In the genomic region with DNA sequence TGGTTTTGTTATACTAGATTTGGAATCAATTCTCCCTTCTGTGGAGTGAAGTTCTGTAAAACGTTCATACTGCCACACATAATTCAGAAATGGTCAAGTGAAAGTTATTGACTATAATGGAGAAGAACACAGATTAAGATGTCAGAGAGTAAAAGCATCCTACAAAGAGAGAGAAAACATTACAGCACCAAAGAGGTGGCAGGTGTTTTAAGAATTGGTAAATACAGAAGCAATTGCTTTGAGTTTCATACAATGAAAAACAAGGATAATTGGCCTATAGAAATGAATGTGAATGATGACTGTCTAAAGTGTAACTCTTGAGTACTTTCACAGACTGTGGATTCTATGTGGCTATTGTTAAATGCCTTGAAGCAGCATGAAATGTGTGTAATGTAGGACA, we compare ENCODE assay signal across 21 cellular contexts.
DNase-seq lines count a peak whose midpoint lies in the region; ATAC-seq, FAIRE-seq and TF ChIP-seq lines count a peak whose summit lies in the region.
"Had no signal": no experiment of that assay in that cellular context is flagged by ENCODE, and none has a peak within 500 bp of the region (broad histone marks: within the 10 kb centered on the region; RNA-seq: fewer than 3 reads in every experiment).

No MANE protein-coding gene starts in this region.

- H3K9me2 ChIP-seq in neural cell (ENCODE audit: insufficient read depth, low read length) = no peaks in the 10 kb centered on the region

- peaks cover 4% of the 10 kb centered on the region for H3K79me2 ChIP-seq in neural cell (replicated peaks; ENCODE audit: insufficient read depth, low read length)

- FAIRE-seq in pancreas (lab: Jason Lieb, UNC) = no peak
- FAIRE-seq: G401.6, GM12892, H1 had no signal

- in situ Hi-C loops in KBM-7 (cut with MboI; ENCODE audit: low pct_unique_long_range_greater_than_20kb, low sequenced_read_pairs) = no loop called here

- H3K4me3 ChIP-seq in neural cell (ENCODE audit: low read length) = no peak overlapping the region
- H3K4me3 ChIP-seq in pancreas = no peak overlapping the region
- H3K4me3 ChIP-seq: BLaER1 had no signal

- DNase-seq in NCI-H2227 (lab: John Stamatoyannopoulos, UW; ENCODE audit: unreplicated experiment) = peak; percentile 17
- no peak for DNase-seq in NCI-H2227 treated with DMSO at 0.1 percent for 48 hours (lab: John Stamatoyannopoulos, UW)
- DNase-seq in NCI-H1930 (lab: John Stamatoyannopoulos, UW) = peak; percentile 23 to 47
- peak; percentile 68 for DNase-seq in NCI-H748 (lab: John Stamatoyannopoulos, UW; ENCODE audit: unreplicated experiment)
- DNase-seq in pancreas = no peak
- DNase-seq in KBM-7 = no peak
- DNase-seq: Caco-2; CD4-positive, CD25-positive, alpha-beta regulatory T cell; CD8-positive, alpha-beta T cell; DMS153; DND-41; H7; HCEC 1CT had no signal

- no peaks in the 10 kb centered on the region for H4K20me1 ChIP-seq in neural cell (ENCODE audit: insufficient read depth)
- H4K20me1 ChIP-seq: BLaER1 had no signal

- no peak overlapping the region for H3K4me2 ChIP-seq in neural cell (ENCODE audit: low read length)
- H3K4me2 ChIP-seq: BLaER1 had no signal

- no peaks in the 10 kb centered on the region for H3F3A ChIP-seq in neural cell (ENCODE audit: insufficient read depth, low read length, poor library complexity, severe bottlenecking)

- H3K36me3 ChIP-seq in neural cell (ENCODE audit: insufficient read depth, low read length) = no peaks in the 10 kb centered on the region
- H3K36me3 ChIP-seq in pancreas = no peaks in the 10 kb centered on the region
- H3K36me3 ChIP-seq: BLaER1 had no signal

- H2AFZ ChIP-seq in neural cell (ENCODE audit: low read depth, low read length) = no peak overlapping the region

- TF ChIP-seq RAD21 in neural cell (conservative IDR thresholded peaks at IDR 0.05) = no peak

- TF ChIP-seq EP300 in neural cell (conservative IDR thresholded peaks at IDR 0.05; ENCODE audit: poor library complexity, severe bottlenecking) = peak; percentile 91

- no peaks in the 10 kb centered on the region for H3K9me3 ChIP-seq in neural cell (ENCODE audit: low read length)
- no peaks in the 10 kb centered on the region for H3K9me3 ChIP-seq in pancreas
- H3K9me3 ChIP-seq: BLaER1, Caco-2 had no signal

- H3K27me3 ChIP-seq in neural cell (ENCODE audit: insufficient read depth, low read depth, low read length) = no peaks in the 10 kb centered on the region
- H3K27me3 ChIP-seq in pancreas = no peaks in the 10 kb centered on the region
- H3K27me3 ChIP-seq: BLaER1 had no signal

- ATAC-seq in HG03521 (IDR thresholded peaks at IDR 0.05; ENCODE audit: unreplicated experiment) = no peak
- ATAC-seq in pancreas = no peak
- ATAC-seq: CD8-positive, alpha-beta T cell had no signal

- no peak overlapping the region for H3K9ac ChIP-seq in neural cell (ENCODE audit: low read length)
- H3K9ac ChIP-seq: BLaER1 had no signal

- no peaks in the 10 kb centered on the region for H3K4me1 ChIP-seq in pancreas
- H3K4me1 ChIP-seq: BLaER1, Caco-2 had no signal

- H3K27ac ChIP-seq in neural cell (ENCODE audit: low read length) = no peak overlapping the region
- H3K27ac ChIP-seq in pancreas = no peak overlapping the region
- H3K27ac ChIP-seq: 22Rv1, BLaER1, C4-2B had no signal

- TF ChIP-seq CTCF in neural cell (IDR thresholded peaks at IDR 0.05; ENCODE audit: poor library complexity, severe bottlenecking) (no peak), pancreas (IDR thresholded peaks at IDR 0.05) (no peak)

- intact Hi-C loops in pancreas (cut with DNase I) = no loop called here

- WGBS in pancreas, 2 donors = 15 to 24% methylated on average over 1 of the region's 1 CpG

TF ChIP-seq in neural cell, 6 proteins besides CTCF, POLR2A, EP300 and RAD21:
- TF ChIP-seq, protein P1, sequence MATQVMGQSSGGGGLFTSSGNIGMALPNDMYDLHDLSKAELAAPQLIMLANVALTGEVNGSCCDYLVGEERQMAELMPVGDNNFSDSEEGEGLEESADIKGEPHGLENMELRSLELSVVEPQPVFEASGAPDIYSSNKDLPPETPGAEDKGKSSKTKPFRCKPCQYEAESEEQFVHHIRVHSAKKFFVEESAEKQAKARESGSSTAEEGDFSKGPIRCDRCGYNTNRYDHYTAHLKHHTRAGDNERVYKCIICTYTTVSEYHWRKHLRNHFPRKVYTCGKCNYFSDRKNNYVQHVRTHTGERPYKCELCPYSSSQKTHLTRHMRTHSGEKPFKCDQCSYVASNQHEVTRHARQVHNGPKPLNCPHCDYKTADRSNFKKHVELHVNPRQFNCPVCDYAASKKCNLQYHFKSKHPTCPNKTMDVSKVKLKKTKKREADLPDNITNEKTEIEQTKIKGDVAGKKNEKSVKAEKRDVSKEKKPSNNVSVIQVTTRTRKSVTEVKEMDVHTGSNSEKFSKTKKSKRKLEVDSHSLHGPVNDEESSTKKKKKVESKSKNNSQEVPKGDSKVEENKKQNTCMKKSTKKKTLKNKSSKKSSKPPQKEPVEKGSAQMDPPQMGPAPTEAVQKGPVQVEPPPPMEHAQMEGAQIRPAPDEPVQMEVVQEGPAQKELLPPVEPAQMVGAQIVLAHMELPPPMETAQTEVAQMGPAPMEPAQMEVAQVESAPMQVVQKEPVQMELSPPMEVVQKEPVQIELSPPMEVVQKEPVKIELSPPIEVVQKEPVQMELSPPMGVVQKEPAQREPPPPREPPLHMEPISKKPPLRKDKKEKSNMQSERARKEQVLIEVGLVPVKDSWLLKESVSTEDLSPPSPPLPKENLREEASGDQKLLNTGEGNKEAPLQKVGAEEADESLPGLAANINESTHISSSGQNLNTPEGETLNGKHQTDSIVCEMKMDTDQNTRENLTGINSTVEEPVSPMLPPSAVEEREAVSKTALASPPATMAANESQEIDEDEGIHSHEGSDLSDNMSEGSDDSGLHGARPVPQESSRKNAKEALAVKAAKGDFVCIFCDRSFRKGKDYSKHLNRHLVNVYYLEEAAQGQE (IDR thresholded peaks at IDR 0.05; ENCODE audit: borderline replicate concordance) = peak; percentile 29
- TF ChIP-seq TAF1 (IDR thresholded peaks at IDR 0.05; ENCODE audit: low read depth) = no peak
- TF ChIP-seq SMC3 (conservative IDR thresholded peaks at IDR 0.05; ENCODE audit: poor library complexity) = no peak
- TF ChIP-seq POLR2AphosphoS5 (IDR thresholded peaks at IDR 0.05) = peak; percentile 67
- no peak for TF ChIP-seq EZH2 (IDR thresholded peaks at IDR 0.05; ENCODE audit: borderline replicate concordance, insufficient read depth, low read length, poor library complexity, severe bottlenecking)
- no peak for TF ChIP-seq MXI1 (conservative IDR thresholded peaks at IDR 0.05; ENCODE audit: poor library complexity, severe bottlenecking)

Comparison
In these comparisons a context has a peak if more than half of its experiments do, and no peak if none do; other contexts are left out.
1. DNase-seq: peak in NCI-H2227 (single experiment), NCI-H1930 (2 of 2) and NCI-H748 (single experiment); none in NCI-H2227 treated with DMSO at 0.1 percent for 48 hours (single experiment), pancreas (0 of 6) and KBM-7 (single experiment).